Comparison of ENCODE assay signal across 14 cellular contexts in genomic region chr16:30372037-30372712, GRCh38. TPM values are rescaled to one million over a fixed set of nuclear protein-coding genes. Genes with fewer than 3 reads are reported as not detected.
DNase-seq lines count a peak whose midpoint lies in the region; TF ChIP-seq lines count a peak whose summit lies in the region.
"Had no signal": no experiment of that assay in that cellular context is flagged by ENCODE, and none has a peak within 500 bp of the region (broad histone marks: within the 10 kb centered on the region; RNA-seq: fewer than 3 reads in every experiment).

No MANE protein-coding gene starts in this region.

- peak; percentile 62 for DNase-seq in activated CD4-positive, alpha-beta T cell treated with anti-CD3 and anti-CD28 coated beads, Interleukin-2, amount 10 ng/mL, durations not matched to agents 24 days and 14 days
- no peak for DNase-seq in activated CD4-positive, alpha-beta T cell treated with anti-CD3 and anti-CD28 coated beads for 48 hours
- DNase-seq in effector memory CD4-positive, alpha-beta T cell, result no peak
- no peak for DNase-seq in progenitor cell of endocrine pancreas (ENCODE audit: low spot score, unreplicated experiment)
- no peak for DNase-seq in DMS53 treated with DMSO at 0.1 percent for 48 hours (lab: John Stamatoyannopoulos, UW; ENCODE audit: unreplicated experiment)
- no peak for DNase-seq in SK-N-SH
- DNase-seq in DMS53 (lab: John Stamatoyannopoulos, UW), result no peak
- DNase-seq: activated CD4-positive, alpha-beta T cell treated with anti-CD3 and anti-CD28 coated beads, Interleukin-2, amount 50 U/mL, for 1 hour; stimulated activated CD4-positive, alpha-beta T cell treated with anti-CD3 and anti-CD28 coated beads, Interleukin-2, amount 100 ng/mL, for 48 hours had no signal

- H3K27me3 Mint-ChIP-seq in activated CD4-positive, alpha-beta T cell treated with anti-CD3 and anti-CD28 coated beads, Interleukin-2, amount 10 ng/mL, durations not matched to agents 24 days and 14 days, result peaks cover 4% of the 10 kb centered on the region
- no peaks in the 10 kb centered on the region for H3K27me3 Mint-ChIP-seq in progenitor cell of endocrine pancreas

- WGBS in SK-N-SH (ENCODE audit: low lambda C conversion rate), result 88% methylated on average over 6 of the region's 6 CpGs

- H3K27me3 ChIP-seq in OCI-LY1 (ENCODE audit: insufficient read depth, low read length) (no peaks in the 10 kb centered on the region), SK-N-SH (ENCODE audit: insufficient read depth) (no peaks in the 10 kb centered on the region)
- H3K27me3 ChIP-seq in effector memory CD4-positive, alpha-beta T cell (replicated peaks; ENCODE audit: control insufficient read depth, insufficient read depth, low read length, poor library complexity, severe bottlenecking), result no peaks in the 10 kb centered on the region
- H3K27me3 ChIP-seq: Peyer's patch had no signal

- H4K20me1 ChIP-seq in OCI-LY1 (ENCODE audit: insufficient read depth, low read length) (no peaks in the 10 kb centered on the region), SK-N-SH (ENCODE audit: insufficient read depth) (peaks cover 25% of the 10 kb centered on the region)

- CTCF ChIA-PET in SK-N-SH (lab: Yijun Ruan, JAX), result interaction anchor here (1.3 to 1.8 kb wide), 3 partner anchors 23 to 46 kb away, joined by 5 to 7 read pairs (median 5); partner anchors contain the start of gene ZNF48

- H2AFZ ChIP-seq in OCI-LY1 (ENCODE audit: low read length) (no peak overlapping the region), SK-N-SH (ENCODE audit: low read depth) (no peak overlapping the region)

- peak overlapping the region; percentile 94 for H3K27ac Mint-ChIP-seq in activated CD4-positive, alpha-beta T cell treated with anti-CD3 and anti-CD28 coated beads, Interleukin-2, amount 10 ng/mL, durations not matched to agents 24 days and 14 days
- peak overlapping the region; percentile 99 for H3K27ac Mint-ChIP-seq in progenitor cell of endocrine pancreas

- H3K36me3 Mint-ChIP-seq in activated CD4-positive, alpha-beta T cell treated with anti-CD3 and anti-CD28 coated beads, Interleukin-2, amount 10 ng/mL, durations not matched to agents 24 days and 14 days (ENCODE audit: low read depth), result peaks cover 12% of the 10 kb centered on the region
- H3K36me3 Mint-ChIP-seq in progenitor cell of endocrine pancreas (ENCODE audit: insufficient read depth), result no peaks in the 10 kb centered on the region

- peaks cover 26% of the 10 kb centered on the region for H3K79me2 ChIP-seq in OCI-LY1 (ENCODE audit: insufficient read depth, low read length)
- H3K79me2 ChIP-seq in SK-N-SH (ENCODE audit: insufficient read depth), result peaks cover 27% of the 10 kb centered on the region

- H3K27ac ChIP-seq in OCI-LY1 (ENCODE audit: low read depth, low read length, poor library complexity, severe bottlenecking) (peak overlapping the region; percentile 76), SK-N-SH (ENCODE audit: low read depth in 2 of 2, low read length in 1 of 2) (peak overlapping the region in 1 of 2 experiments; percentile 91; a peak in 1 of 4 replicates)
- H3K27ac ChIP-seq in effector memory CD4-positive, alpha-beta T cell (ENCODE audit: insufficient read depth, low read length, poor library complexity, severe bottlenecking), result peak overlapping the region; percentile 61

- no peak for TF ChIP-seq RAD21 in SK-N-SH (IDR thresholded peaks at IDR 0.05; ENCODE audit: low read length)

- peaks cover 36% of the 10 kb centered on the region for H3K4me1 ChIP-seq in OCI-LY1 (ENCODE audit: insufficient read depth, low read length, severe bottlenecking)
- H3K4me1 ChIP-seq in effector memory CD4-positive, alpha-beta T cell (ENCODE audit: control insufficient read depth, insufficient read depth, low read length, poor library complexity, severe bottlenecking), result peaks cover 36% of the 10 kb centered on the region
- H3K4me1 ChIP-seq in SK-N-SH (ENCODE audit: control insufficient read depth in 1 of 2, insufficient read depth in 2 of 2, low read depth in 1 of 2, low read length in 1 of 2), result peaks cover 7 to 38% of the 10 kb centered on the region in 2 experiments

- TF ChIP-seq CTCF in OCI-LY1 (IDR thresholded peaks at IDR 0.05; ENCODE audit: low read length), result no peak
- TF ChIP-seq CTCF in progenitor cell of endocrine pancreas (IDR thresholded peaks at IDR 0.05; ENCODE audit: unreplicated experiment), result no peak
- no peak for TF ChIP-seq CTCF in SK-N-SH (IDR thresholded peaks at IDR 0.05)

- H3K4me3 ChIP-seq in OCI-LY1 (ENCODE audit: low read depth, low read length, poor library complexity, severe bottlenecking), result no peak overlapping the region
- H3K4me3 ChIP-seq in effector memory CD4-positive, alpha-beta T cell (ENCODE audit: insufficient read depth, low read depth, low read length, poor library complexity, severe bottlenecking), result no peak overlapping the region
- H3K4me3 ChIP-seq in SK-N-SH (ENCODE audit: low read depth in 2 of 2, low read length in 1 of 2), result no peak overlapping the region

- no peak for TF ChIP-seq EP300 in SK-N-SH (IDR thresholded peaks at IDR 0.05; ENCODE audit: borderline replicate concordance in 1 of 2, low read depth in 1 of 2, low read length in 1 of 2)

- peaks cover 35% of the 10 kb centered on the region for H3K4me1 Mint-ChIP-seq in activated CD4-positive, alpha-beta T cell treated with anti-CD3 and anti-CD28 coated beads, Interleukin-2, amount 10 ng/mL, durations not matched to agents 24 days and 14 days
- peaks cover 34% of the 10 kb centered on the region for H3K4me1 Mint-ChIP-seq in progenitor cell of endocrine pancreas (ENCODE audit: low read depth)

- POLR2A ChIA-PET in SK-N-SH (lab: Yijun Ruan, JAX), result interaction anchor here (1.8 kb wide), 1 partner anchor 23 kb away, joined by 13 read pairs; the partner anchor contains the start of gene ZNF48

- H3K9ac ChIP-seq in OCI-LY1 (ENCODE audit: low read length) (peak overlapping the region; percentile 79), SK-N-SH (no peak overlapping the region)

- H3F3A ChIP-seq in OCI-LY1 (ENCODE audit: insufficient read depth, low read length) (no peaks in the 10 kb centered on the region), SK-N-SH (replicated peaks; ENCODE audit: insufficient read depth) (peaks cover 4% of the 10 kb centered on the region)

- H3K4me2 ChIP-seq in OCI-LY1 (ENCODE audit: low read length), result peak overlapping the region; percentile 87; the same call in 1 of the 2 replicates
- no peak overlapping the region for H3K4me2 ChIP-seq in SK-N-SH

- H3K9me3 ChIP-seq in OCI-LY1 (ENCODE audit: low read length) (no peaks in the 10 kb centered on the region), SK-N-SH (no peaks in the 10 kb centered on the region)
- H3K9me3 ChIP-seq in effector memory CD4-positive, alpha-beta T cell (ENCODE audit: control insufficient read depth, low read length), result no peaks in the 10 kb centered on the region
- H3K9me3 ChIP-seq: Peyer's patch had no signal

- H3K36me3 ChIP-seq in OCI-LY1 (ENCODE audit: insufficient read depth, low read length) (peaks cover 5% of the 10 kb centered on the region; the same call in 1 of the 2 replicates), SK-N-SH (replicated peaks in 1 of 2; ENCODE audit: control insufficient read depth in 1 of 2, insufficient read depth in 2 of 2, low read length in 1 of 2) (no peaks in the 10 kb centered on the region)
- H3K36me3 ChIP-seq in effector memory CD4-positive, alpha-beta T cell (ENCODE audit: control insufficient read depth, insufficient read depth, low read length), result no peaks in the 10 kb centered on the region
- H3K36me3 ChIP-seq: Peyer's patch had no signal

- peak overlapping the region; percentile 88 for H3K4me3 Mint-ChIP-seq in activated CD4-positive, alpha-beta T cell treated with anti-CD3 and anti-CD28 coated beads, Interleukin-2, amount 10 ng/mL, durations not matched to agents 24 days and 14 days
- peak overlapping the region; percentile 76 for H3K4me3 Mint-ChIP-seq in progenitor cell of endocrine pancreas (ENCODE audit: low read depth)

- intact Hi-C loops in activated CD4-positive, alpha-beta T cell treated with anti-CD3 and anti-CD28 coated beads, Interleukin-2, amount 10 ng/mL, durations not matched to agents 24 days and 14 days (cut with micrococcal nuclease), result loop anchor here (5.0 to 10.0 kb wide), 2 partner anchors 155 to 377 kb away; partner anchors contain the start of genes HIRIP3, INO80E and ZNF768

- H3K9me3 Mint-ChIP-seq in activated CD4-positive, alpha-beta T cell treated with anti-CD3 and anti-CD28 coated beads, Interleukin-2, amount 10 ng/mL, durations not matched to agents 24 days and 14 days, result no peaks in the 10 kb centered on the region
- H3K9me3 Mint-ChIP-seq in progenitor cell of endocrine pancreas (ENCODE audit: low read depth), result no peaks in the 10 kb centered on the region

- H3K9me2 ChIP-seq in OCI-LY1 (ENCODE audit: low read depth, low read length), result no peaks in the 10 kb centered on the region
- no peaks in the 10 kb centered on the region for H3K9me2 ChIP-seq in SK-N-SH

RNA-seq across cellular contexts. Expression of gene TBC1D10B, which starts 1.9 kb away (rescaled TPM):
- total RNA-seq in activated CD4-positive, alpha-beta T cell treated with anti-CD3 and anti-CD28 coated beads, Interleukin-2, amount 10 ng/mL, durations not matched to agents 24 days and 14 days, result 68.9 TPM in 2 replicates
- total RNA-seq in progenitor cell of endocrine pancreas, result 51.0 and 51.8 TPM in 2 replicates
- polyA plus RNA-seq in SK-N-SH (2012; rRNA removed), result 15.7 and 20.5 TPM in 2 replicates
- polyA plus RNA-seq in SK-N-SH (2012; cell fraction: cytosol; rRNA removed), result 9.0 and 13.6 TPM in 2 replicates
- polyA plus RNA-seq in SK-N-SH (2012; cell fraction: nucleus; rRNA removed), result 41.2 and 55.4 TPM in 2 replicates

RNA-seq across cellular contexts. Expression of gene MYL11, which starts 2.4 kb away (rescaled TPM):
- 1.0 and 1.3 TPM in 2 replicates for total RNA-seq in activated CD4-positive, alpha-beta T cell treated with anti-CD3 and anti-CD28 coated beads, Interleukin-2, amount 10 ng/mL, durations not matched to agents 24 days and 14 days
- total RNA-seq in progenitor cell of endocrine pancreas, result 2.6 and 3.5 TPM in 2 replicates
- 0.23 TPM in 1 of 2 replicates, not detected in the other for polyA plus RNA-seq in SK-N-SH (2012; rRNA removed)
- polyA plus RNA-seq in SK-N-SH (2012; cell fraction: cytosol; rRNA removed), result not detected in 2 replicates
- 0.08 and 0.65 TPM in 2 replicates for polyA plus RNA-seq in SK-N-SH (2012; cell fraction: nucleus; rRNA removed)
- total RNA-seq: glomerular endothelial cell, Peyer's patch had no signal
- polyA plus RNA-seq: AG04450 had no signal

RNA-seq across cellular contexts. Expression of gene SEPTIN1, which starts 10.2 kb away (rescaled TPM):
- total RNA-seq in activated CD4-positive, alpha-beta T cell treated with anti-CD3 and anti-CD28 coated beads, Interleukin-2, amount 10 ng/mL, durations not matched to agents 24 days and 14 days, result 162 and 163 TPM in 2 replicates
- total RNA-seq in progenitor cell of endocrine pancreas, result 2.0 and 2.3 TPM in 2 replicates
- polyA plus RNA-seq in SK-N-SH (2012; rRNA removed), result 0.13 and 0.25 TPM in 2 replicates
- 0.35 and 0.43 TPM in 2 replicates for polyA plus RNA-seq in SK-N-SH (2012; cell fraction: cytosol; rRNA removed)
- 0.76 and 0.94 TPM in 2 replicates for polyA plus RNA-seq in SK-N-SH (2012; cell fraction: nucleus; rRNA removed)
- total RNA-seq: cerebellum had no signal
- polyA plus RNA-seq: AG04450 had no signal

RNA-seq across cellular contexts. Expression of gene CD2BP2, which starts 17.1 kb away (rescaled TPM):
- 80.5 and 93.2 TPM in 2 replicates for total RNA-seq in activated CD4-positive, alpha-beta T cell treated with anti-CD3 and anti-CD28 coated beads, Interleukin-2, amount 10 ng/mL, durations not matched to agents 24 days and 14 days
- 76.9 and 78.8 TPM in 2 replicates for total RNA-seq in progenitor cell of endocrine pancreas
- polyA plus RNA-seq in SK-N-SH (2012; rRNA removed), result 80.8 and 85.3 TPM in 2 replicates
- 64.7 and 70.5 TPM in 2 replicates for polyA plus RNA-seq in SK-N-SH (2012; cell fraction: cytosol; rRNA removed)
- 202 and 222 TPM in 2 replicates for polyA plus RNA-seq in SK-N-SH (2012; cell fraction: nucleus; rRNA removed)

RNA-seq across cellular contexts. Expression of gene ZNF48, which starts 23.0 kb away (rescaled TPM):
- total RNA-seq in activated CD4-positive, alpha-beta T cell treated with anti-CD3 and anti-CD28 coated beads, Interleukin-2, amount 10 ng/mL, durations not matched to agents 24 days and 14 days, result 16.5 and 18.3 TPM in 2 replicates
- 59.7 and 62.6 TPM in 2 replicates for total RNA-seq in progenitor cell of endocrine pancreas
- polyA plus RNA-seq in SK-N-SH (2012; rRNA removed), result 7.9 and 8.8 TPM in 2 replicates
- polyA plus RNA-seq in SK-N-SH (2012; cell fraction: cytosol; rRNA removed), result 7.3 and 7.6 TPM in 2 replicates
- 14.8 and 17.0 TPM in 2 replicates for polyA plus RNA-seq in SK-N-SH (2012; cell fraction: nucleus; rRNA removed)

Comparison
In these comparisons a context has a peak if more than half of its experiments do, and no peak if none do; other contexts are left out.
1. RNA of gene SEPTIN1, which starts 10.2 kb away (total RNA-seq): 162 to 163 TPM in activated CD4-positive, alpha-beta T cell treated with anti-CD3 and anti-CD28 coated beads, Interleukin-2, amount 10 ng/mL, durations not matched to agents 24 days and 14 days; 2.0 to 2.3 TPM in progenitor cell of endocrine pancreas; every median in the first group is over 10 times any median in the second.